Comparison of ENCODE assay signal across 13 cellular contexts in the genomic region with DNA sequence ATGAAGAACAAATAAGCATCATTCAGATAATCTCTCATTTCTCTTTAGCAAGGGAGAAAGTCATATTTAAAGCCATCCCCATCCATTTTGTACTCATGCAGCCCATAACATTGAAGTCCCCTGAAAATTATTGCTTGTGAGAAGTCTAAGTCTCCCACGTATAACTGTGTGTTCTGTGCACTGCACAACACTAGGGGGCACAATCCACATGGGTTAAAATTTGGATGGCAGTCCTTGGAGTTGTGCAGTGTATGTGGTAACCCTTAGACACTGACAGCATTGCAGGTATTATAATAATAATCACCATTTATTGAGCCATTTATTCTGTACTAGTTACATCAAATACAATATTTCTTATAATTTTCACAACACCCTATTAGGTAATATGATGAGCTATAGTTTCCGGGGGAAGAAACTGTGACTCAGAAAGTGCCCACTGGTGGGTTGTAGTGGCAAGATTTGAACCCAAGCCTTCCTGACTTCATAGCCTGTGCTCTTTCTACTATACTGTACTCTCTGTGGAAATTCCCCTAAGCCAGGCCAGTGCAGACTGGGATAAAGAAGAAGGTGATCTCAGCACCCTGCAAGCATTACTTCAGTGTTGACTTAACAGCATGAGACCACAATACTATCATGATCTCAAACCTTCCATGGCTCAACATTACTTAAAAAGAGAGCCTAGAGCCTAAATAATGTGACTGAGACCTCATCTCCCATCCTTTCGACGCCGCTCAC. TPM values are rescaled to one million over a fixed set of nuclear protein-coding genes. Genes with fewer than 3 reads are reported as not detected.
DNase-seq lines count a peak whose midpoint lies in the region; FAIRE-seq and TF ChIP-seq lines count a peak whose summit lies in the region.
"Had no signal": no experiment of that assay in that cellular context is flagged by ENCODE, and none has a peak within 500 bp of the region (broad histone marks: within the 10 kb centered on the region; RNA-seq: fewer than 3 reads in every experiment).

No MANE protein-coding gene starts in this region.

- TF ChIP-seq CTCF in MCF 10A (IDR thresholded peaks at IDR 0.05; ENCODE audit: unreplicated experiment) (peak; percentile 14), breast epithelium (IDR thresholded peaks at IDR 0.05) (no peak), KMS-11 (conservative IDR thresholded peaks at IDR 0.05; ENCODE audit: low read depth, low read length) (peak; percentile 67), mammary epithelial cell (conservative IDR thresholded peaks at IDR 0.05 in 1 of 2, IDR thresholded peaks at IDR 0.05 in 1 of 2; ENCODE audit: extremely low read depth in 1 of 2, insufficient read depth in 1 of 2, low read depth in 1 of 2, low read length in 2 of 2) (peak; percentile 20 to 27), type B pancreatic cell (conservative IDR thresholded peaks at IDR 0.05) (peak; percentile 61), colonic mucosa (IDR thresholded peaks at IDR 0.05) (no peak)

- H3K36me3 Mint-ChIP-seq in MCF 10A (ENCODE audit: insufficient read depth, unreplicated experiment) = no peaks in the 10 kb centered on the region
- H3K36me3 Mint-ChIP-seq in type B pancreatic cell = no peaks in the 10 kb centered on the region

- no peak overlapping the region for H3K4me3 ChIP-seq in breast epithelium
- H3K4me3 ChIP-seq in KMS-11 (IDR thresholded peaks at IDR 0.05; ENCODE audit: insufficient read depth, low read depth, low read length) = no peak overlapping the region
- no peak overlapping the region for H3K4me3 ChIP-seq in mammary epithelial cell (replicated peaks in 1 of 3; ENCODE audit: insufficient read depth in 1 of 3, low read depth in 2 of 3, low read length in 3 of 3)
- no peak overlapping the region for H3K4me3 ChIP-seq in colonic mucosa
- no peak overlapping the region for H3K4me3 ChIP-seq in small intestine (ENCODE audit: low read depth in 1 of 2, low read length in 2 of 2)
- H3K4me3 ChIP-seq: mucosa of descending colon had no signal

- H3K27me3 ChIP-seq in breast epithelium (no peaks in the 10 kb centered on the region), KMS-11 (ENCODE audit: insufficient read depth, low read depth) (no peaks in the 10 kb centered on the region), mammary epithelial cell (ENCODE audit: insufficient read depth, low read length) (peaks cover 2% of the 10 kb centered on the region), colonic mucosa (no peaks in the 10 kb centered on the region), small intestine (ENCODE audit: control insufficient read depth in 2 of 2, insufficient read depth in 2 of 2, low read length in 2 of 2) (no peaks in the 10 kb centered on the region)

- H3K79me2 ChIP-seq in KMS-11 (ENCODE audit: insufficient read depth, low read depth) (no peaks in the 10 kb centered on the region), mammary epithelial cell (ENCODE audit: insufficient read depth, low read length) (no peaks in the 10 kb centered on the region)

- no peak overlapping the region for H2AFZ ChIP-seq in KMS-11 (ENCODE audit: low read depth)
- H2AFZ ChIP-seq in mammary epithelial cell (ENCODE audit: low read depth, low read length) = no peak overlapping the region

- no peak for FAIRE-seq in small intestine (lab: Jason Lieb, UNC)

- no peak for TF ChIP-seq POLR2A in breast epithelium (IDR thresholded peaks at IDR 0.05)

- peak; percentile 26 for DNase-seq in MCF 10A (ENCODE audit: unreplicated experiment)
- DNase-seq in breast epithelium (ENCODE audit: low spot score in 2 of 2) = no peak
- peak; percentile 3 for DNase-seq in mammary epithelial cell
- no peak for DNase-seq in type B pancreatic cell (ENCODE audit: extremely low spot score, unreplicated experiment)
- DNase-seq in NCI-H510A (lab: John Stamatoyannopoulos, UW) = no peak
- no peak for DNase-seq in colonic mucosa
- no peak for DNase-seq in small intestine
- DNase-seq: cerebellar nuclear complex, hippocampal formation, mucosa of descending colon, NCI-H187 treated with DMSO at 0.1 percent for 48 hours had no signal

- H3K4me1 ChIP-seq in breast epithelium (no peaks in the 10 kb centered on the region), KMS-11 (ENCODE audit: low read depth, poor library complexity, severe bottlenecking) (no peaks in the 10 kb centered on the region), mammary epithelial cell (ENCODE audit: insufficient read depth, low read length) (no peaks in the 10 kb centered on the region), colonic mucosa (no peaks in the 10 kb centered on the region), small intestine (ENCODE audit: control insufficient read depth in 2 of 2, insufficient read depth in 1 of 2, low read depth in 1 of 2, low read length in 1 of 2) (no peaks in the 10 kb centered on the region)

- dilution Hi-C loops in mammary epithelial cell (cut with HindIII; ENCODE audit: low sequenced_read_pairs) = no loop called here

- H3K27ac Mint-ChIP-seq in MCF 10A (ENCODE audit: low read depth, unreplicated experiment) (no peak overlapping the region), type B pancreatic cell (no peak overlapping the region)

- H3K9me3 ChIP-seq in breast epithelium (no peaks in the 10 kb centered on the region), mammary epithelial cell (replicated peaks; ENCODE audit: insufficient read depth, low read length) (no peaks in the 10 kb centered on the region), colonic mucosa (no peaks in the 10 kb centered on the region), small intestine (ENCODE audit: control insufficient read depth, low read depth) (no peaks in the 10 kb centered on the region)
- H3K9me3 ChIP-seq: mucosa of descending colon had no signal

- H3K4me2 ChIP-seq in KMS-11 (no peak overlapping the region), mammary epithelial cell (ENCODE audit: insufficient read depth, low read depth, low read length) (no peak overlapping the region)

- peaks cover 80% of the 10 kb centered on the region for H3K27me3 Mint-ChIP-seq in MCF 10A (ENCODE audit: insufficient read depth, unreplicated experiment)
- H3K27me3 Mint-ChIP-seq in type B pancreatic cell = peaks cover 3% of the 10 kb centered on the region

- POLR2A ChIA-PET in MCF 10A (lab: Yijun Ruan, JAX) = no interaction called here

- intact Hi-C loops in MCF 10A (cut with micrococcal nuclease) = no loop called here
- intact Hi-C loops in breast epithelium (cut with DNase I; ENCODE audit: low total_unique reads) = no loop called here
- intact Hi-C loops in mammary epithelial cell (cut with micrococcal nuclease) = no loop called here
- intact Hi-C loops in colonic mucosa (cut with DNase I) = no loop called here

- H3K9ac ChIP-seq in KMS-11 = no peak overlapping the region
- no peak overlapping the region for H3K9ac ChIP-seq in mammary epithelial cell (ENCODE audit: insufficient read depth, low read length)
- no peak overlapping the region for H3K9ac ChIP-seq in colonic mucosa (ENCODE audit: low read depth in 2 of 2, low read length in 2 of 2)

- in situ Hi-C loops in mammary epithelial cell (cut with MboI; ENCODE audit: low sequenced_read_pairs in 2 of 2) = loop anchor here in 1 of 2 donors (25.0 kb wide), 1 partner anchor 1351 kb away; no protein-coding TSS in a partner anchor

- H3K9me3 Mint-ChIP-seq in MCF 10A (ENCODE audit: unreplicated experiment) (no peaks in the 10 kb centered on the region), type B pancreatic cell (no peaks in the 10 kb centered on the region)

- H3K4me3 Mint-ChIP-seq in MCF 10A (ENCODE audit: unreplicated experiment) = no peak overlapping the region
- H3K4me3 Mint-ChIP-seq in type B pancreatic cell = no peak overlapping the region

- 80% methylated on average over 4 of the region's 5 CpGs for WGBS in mammary epithelial cell (ENCODE audit: low coverage, missing lambda C conversion rate)
- WGBS in small intestine, 3 donors = 66 to 75% (median 73%) methylated on average over 4 to 5 of the region's 5 CpGs

- no TSS peak for BruUV-seq in MCF 10A (replicated peaks; lab: Mats Ljungman, UMichigan)
- BruUV-seq in mammary epithelial cell (replicated peaks; lab: Mats Ljungman, UMichigan) = no TSS peak

- H3K27ac ChIP-seq in breast epithelium (no peak overlapping the region), KMS-11 (no peak overlapping the region), mammary epithelial cell (ENCODE audit: insufficient read depth, low read depth, low read length) (no peak overlapping the region), colonic mucosa (no peak overlapping the region), small intestine (ENCODE audit: low read depth in 1 of 2, low read length in 1 of 2) (no peak overlapping the region)

- H3K4me1 Mint-ChIP-seq in MCF 10A (ENCODE audit: insufficient read depth, unreplicated experiment) = no peaks in the 10 kb centered on the region
- no peaks in the 10 kb centered on the region for H3K4me1 Mint-ChIP-seq in type B pancreatic cell (ENCODE audit: unreplicated experiment)

- CTCF ChIA-PET in MCF 10A (lab: Yijun Ruan, JAX) = interaction anchor here (0.6 to 1.1 kb wide), 6 partner anchors 10 to 322 kb away, joined by 3 to 5 read pairs (median 4); no protein-coding TSS in a partner anchor
- CTCF ChIA-PET in mammary epithelial cell (lab: Charles Lee; ENCODE audit: low non-redundant PET) = no interaction called here

- H3K36me3 ChIP-seq in breast epithelium = no peaks in the 10 kb centered on the region
- H3K36me3 ChIP-seq in KMS-11 (ENCODE audit: insufficient read depth) = no peaks in the 10 kb centered on the region
- H3K36me3 ChIP-seq in mammary epithelial cell (ENCODE audit: insufficient read depth, low read length) = no peaks in the 10 kb centered on the region
- no peaks in the 10 kb centered on the region for H3K36me3 ChIP-seq in colonic mucosa
- no peaks in the 10 kb centered on the region for H3K36me3 ChIP-seq in small intestine (ENCODE audit: control insufficient read depth in 2 of 2, insufficient read depth in 2 of 2, low read length in 2 of 2)

- H4K20me1 ChIP-seq in KMS-11 (ENCODE audit: insufficient read depth) (no peaks in the 10 kb centered on the region), mammary epithelial cell (ENCODE audit: insufficient read depth, low read length) (no peaks in the 10 kb centered on the region)

RNA-seq across cellular contexts. Expression of gene KCNAB1, which starts 15.7 kb away (rescaled TPM):
- total RNA-seq in MCF 10A (2022) (0.44 and 0.49 TPM in 2 replicates), breast epithelium (1 to 10 TPM; 3.9 to 8.3 (median 5.4) TPM), mammary epithelial cell (under 1 TPM; 0.17 to 0.71 TPM), type B pancreatic cell (ENCODE audit: low replicate concordance) (4.0 and 6.1 TPM in 2 replicates), colonic mucosa (under 1 TPM; 0.07 to 0.74 TPM)
- polyA plus RNA-seq in mammary epithelial cell (not detected), small intestine (1 to 10 TPM in 1 of 3 donors, not detected in 2; 3.9 TPM)
- polyA minus RNA-seq in mammary epithelial cell = not detected
- total RNA-seq: activated CD8-positive, alpha-beta memory T cell treated with anti-CD3 and anti-CD28 coated beads for 36 hours had no signal

Comparison
In these comparisons a context has a peak if more than half of its experiments do, and no peak if none do; other contexts are left out.
1. DNase-seq: peak in MCF 10A (single experiment) and mammary epithelial cell (single experiment); none in breast epithelium (0 of 2), type B pancreatic cell (single experiment), NCI-H510A (single experiment), colonic mucosa (single experiment) and small intestine (single experiment).
2. CTCF ChIP-seq: peak in MCF 10A (single experiment), KMS-11 (single experiment), mammary epithelial cell (2 of 2) and type B pancreatic cell (single experiment); none in breast epithelium (0 of 3) and colonic mucosa (single experiment).